ENCODE assay signal across 10 cellular contexts in the genomic region with DNA sequence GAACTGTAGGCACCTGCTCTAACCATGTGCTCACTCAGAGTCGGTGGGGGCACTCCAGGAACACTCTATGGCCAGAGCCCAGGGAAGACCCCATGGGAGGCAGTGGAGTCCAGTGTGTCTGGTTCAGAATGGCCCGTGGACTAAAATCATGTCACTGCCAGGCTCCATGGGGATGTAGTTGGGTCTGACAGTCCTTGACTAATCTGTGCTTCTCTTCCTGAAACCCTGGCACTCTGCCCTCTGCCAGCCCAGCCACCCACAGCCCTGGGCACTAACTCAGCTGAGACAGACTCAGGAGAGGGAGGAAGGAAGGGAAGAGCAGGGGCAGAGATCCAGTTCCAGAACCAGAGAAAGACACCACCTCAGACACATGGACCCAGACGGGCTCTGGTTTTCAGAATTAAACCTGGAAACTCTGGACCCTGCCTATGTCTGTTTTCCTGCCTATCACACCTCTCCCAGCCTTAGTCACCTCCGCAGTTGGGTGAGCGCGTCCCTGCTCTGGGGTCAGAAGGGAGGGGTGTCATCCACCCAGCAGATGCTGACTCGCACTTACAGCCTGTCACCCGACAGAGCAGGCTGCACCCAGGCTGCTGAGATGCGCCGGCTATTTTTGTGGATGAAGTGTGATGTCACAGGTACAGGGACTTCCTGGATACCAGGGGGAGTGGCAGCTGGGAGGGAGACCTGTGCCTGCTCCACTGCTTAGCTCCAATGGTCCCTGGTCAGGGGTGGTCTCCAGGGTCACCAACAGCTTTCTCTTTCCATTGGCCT. TPM values are rescaled to one million over a fixed set of nuclear protein-coding genes. Genes with fewer than 3 reads are reported as not detected.
A peak's percentile ranks its signal among the peaks of the same experiment; 100 is the strongest.
DNase-seq lines count a peak whose midpoint lies in the region; ATAC-seq, FAIRE-seq and TF ChIP-seq lines count a peak whose summit lies in the region.
"Had no signal": no experiment of that assay in that cellular context is flagged by ENCODE, and none has a peak within 500 bp of the region (broad histone marks: within the 10 kb centered on the region; RNA-seq: fewer than 3 reads in every experiment).

No MANE protein-coding gene starts in this region.

- peak; percentile 91 to 92 for ATAC-seq in left cardiac atrium
- ATAC-seq in GM18517 (IDR thresholded peaks at IDR 0.05; ENCODE audit: unreplicated experiment): no peak
- no peak for ATAC-seq in GM23338
- ATAC-seq: GM12878 had no signal

- peak; percentile 37 for DNase-seq in Ammon's horn (ENCODE audit: low spot score)
- peak; percentile 41 for DNase-seq in H54 (ENCODE audit: insufficient read length, low spot score)
- no peak for DNase-seq in RWPE1 (ENCODE audit: low spot score)
- peak; percentile 62 for DNase-seq in left cardiac atrium
- no peak for DNase-seq in NCI-H128 (lab: John Stamatoyannopoulos, UW; ENCODE audit: unreplicated experiment)
- no peak for DNase-seq in coronary artery (ENCODE audit: low spot score)
- DNase-seq in GM23338 (ENCODE audit: low spot score): no peak
- DNase-seq: OCI-M1 had no signal

- no peaks in the 10 kb centered on the region for H3K9me2 ChIP-seq in GM23338 (ENCODE audit: insufficient read depth)

- H2AFZ ChIP-seq in GM23338: no peak overlapping the region

- H3K27ac ChIP-seq in RWPE1 (peak overlapping the region; percentile 22; the same call in 1 of the 2 replicates), coronary artery (no peak overlapping the region), GM23338 (ENCODE audit: low read depth) (no peak overlapping the region)

- no peak for TF ChIP-seq POLR2A in H54 (IDR thresholded peaks at IDR 0.05; ENCODE audit: low read depth, low read length)

- no peaks in the 10 kb centered on the region for H4K20me1 ChIP-seq in GM23338 (replicated peaks; ENCODE audit: insufficient read depth)

- H3K4me1 Mint-ChIP-seq in GM23338: peaks cover 5% of the 10 kb centered on the region

- H3K79me2 ChIP-seq in GM23338 (replicated peaks; ENCODE audit: insufficient read depth): no peaks in the 10 kb centered on the region

- H3K36me3 Mint-ChIP-seq in GM23338 (ENCODE audit: low read depth): no peaks in the 10 kb centered on the region

- no peak for TF ChIP-seq CTCF in RWPE1 (conservative IDR thresholded peaks at IDR 0.05; ENCODE audit: low read depth)
- TF ChIP-seq CTCF in coronary artery (IDR thresholded peaks at IDR 0.05): no peak
- TF ChIP-seq CTCF in GM23338 (conservative IDR thresholded peaks at IDR 0.05; ENCODE audit: low read depth in 2 of 2): no peak

- no peak for FAIRE-seq in H54 (lab: Jason Lieb, UNC)
- FAIRE-seq: GM12878 had no signal

- CTCF ChIA-PET in RWPE1 (lab: Yijun Ruan, JAX): interaction anchor here (0.7 kb wide), 1 partner anchor 1859 kb away, joined by 7 read pairs; no protein-coding TSS in a partner anchor

- H3F3A ChIP-seq in GM23338 (replicated peaks; ENCODE audit: low read depth): no peaks in the 10 kb centered on the region

- H3K4me1 ChIP-seq in GM23338 (ENCODE audit: insufficient read depth): no peaks in the 10 kb centered on the region

- peaks cover 15% of the 10 kb centered on the region for H3K27me3 Mint-ChIP-seq in GM23338 (ENCODE audit: insufficient read depth, low read depth, poor library complexity)

- H3K36me3 ChIP-seq in GM23338 (ENCODE audit: insufficient read depth): no peaks in the 10 kb centered on the region

- H3K4me3 ChIP-seq in coronary artery (no peak overlapping the region), GM23338 (no peak overlapping the region)
- H3K4me3 ChIP-seq: GM12878 had no signal

- H3K4me2 ChIP-seq in GM23338: no peak overlapping the region

- H3K27me3 ChIP-seq in GM23338 (ENCODE audit: insufficient read depth): no peaks in the 10 kb centered on the region

- no peak overlapping the region for H3K4me3 Mint-ChIP-seq in GM23338

- intact Hi-C loops in left cardiac atrium (cut with DNase I): no loop called here

- POLR2A ChIA-PET in RWPE1 (lab: Yijun Ruan, JAX; ENCODE audit: low non-redundant PET): no interaction called here

- no peaks in the 10 kb centered on the region for H3K9me3 Mint-ChIP-seq in GM23338

- H3K27ac Mint-ChIP-seq in GM23338: no peak overlapping the region; the same call in 1 of the 2 replicates

TF ChIP-seq in GM23338, 12 proteins besides CTCF, POLR2A, EP300 and RAD21:
- TF ChIP-seq, protein P1, sequence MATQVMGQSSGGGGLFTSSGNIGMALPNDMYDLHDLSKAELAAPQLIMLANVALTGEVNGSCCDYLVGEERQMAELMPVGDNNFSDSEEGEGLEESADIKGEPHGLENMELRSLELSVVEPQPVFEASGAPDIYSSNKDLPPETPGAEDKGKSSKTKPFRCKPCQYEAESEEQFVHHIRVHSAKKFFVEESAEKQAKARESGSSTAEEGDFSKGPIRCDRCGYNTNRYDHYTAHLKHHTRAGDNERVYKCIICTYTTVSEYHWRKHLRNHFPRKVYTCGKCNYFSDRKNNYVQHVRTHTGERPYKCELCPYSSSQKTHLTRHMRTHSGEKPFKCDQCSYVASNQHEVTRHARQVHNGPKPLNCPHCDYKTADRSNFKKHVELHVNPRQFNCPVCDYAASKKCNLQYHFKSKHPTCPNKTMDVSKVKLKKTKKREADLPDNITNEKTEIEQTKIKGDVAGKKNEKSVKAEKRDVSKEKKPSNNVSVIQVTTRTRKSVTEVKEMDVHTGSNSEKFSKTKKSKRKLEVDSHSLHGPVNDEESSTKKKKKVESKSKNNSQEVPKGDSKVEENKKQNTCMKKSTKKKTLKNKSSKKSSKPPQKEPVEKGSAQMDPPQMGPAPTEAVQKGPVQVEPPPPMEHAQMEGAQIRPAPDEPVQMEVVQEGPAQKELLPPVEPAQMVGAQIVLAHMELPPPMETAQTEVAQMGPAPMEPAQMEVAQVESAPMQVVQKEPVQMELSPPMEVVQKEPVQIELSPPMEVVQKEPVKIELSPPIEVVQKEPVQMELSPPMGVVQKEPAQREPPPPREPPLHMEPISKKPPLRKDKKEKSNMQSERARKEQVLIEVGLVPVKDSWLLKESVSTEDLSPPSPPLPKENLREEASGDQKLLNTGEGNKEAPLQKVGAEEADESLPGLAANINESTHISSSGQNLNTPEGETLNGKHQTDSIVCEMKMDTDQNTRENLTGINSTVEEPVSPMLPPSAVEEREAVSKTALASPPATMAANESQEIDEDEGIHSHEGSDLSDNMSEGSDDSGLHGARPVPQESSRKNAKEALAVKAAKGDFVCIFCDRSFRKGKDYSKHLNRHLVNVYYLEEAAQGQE (IDR thresholded peaks at IDR 0.05; ENCODE audit: unreplicated experiment): no peak
- TF ChIP-seq EZH2phosphoT487 (IDR thresholded peaks at IDR 0.05; ENCODE audit: unreplicated experiment) (no peak), ZNF114 (CRISPR knock-in tag; IDR thresholded peaks at IDR 0.05) (no peak)

RNA-seq across cellular contexts. Expression of a gene that starts 56.8 kb away (rescaled TPM):
- total RNA-seq in left cardiac atrium: 10 to 100 TPM; 79.3 to 80.8 TPM
- 4.5 and 14.2 TPM in 2 replicates for total RNA-seq in GM23338 (2014; rRNA removed; shearing (Covaris generic))
- 0.10 and 0.18 TPM in 2 replicates for polyA plus RNA-seq in GM23338 (2016; fragmentation: Nextera tagmentation; extraction: Ambion mirVana)
- total RNA-seq: GM12878 had no signal
- polyA plus RNA-seq: GM12878 had no signal

Comparison
In these comparisons a context has a peak if more than half of its experiments do, and no peak if none do; other contexts are left out.
1. DNase-seq: peak in Ammon's horn (single experiment), H54 (single experiment) and left cardiac atrium (single experiment); none in RWPE1 (single experiment), NCI-H128 (single experiment), coronary artery (single experiment) and GM23338 (single experiment).
2. ATAC-seq: peak in left cardiac atrium (2 of 2); none in GM18517 (single experiment) and GM23338 (single experiment).